In genomic region chr3:121477589-121477988, GRCh38 we compare ENCODE assay signal across 22 cellular contexts.
A peak's percentile ranks its signal among the peaks of the same experiment; 100 is the strongest.
DNase-seq lines count a peak whose midpoint lies in the region; ATAC-seq, FAIRE-seq and TF ChIP-seq lines count a peak whose summit lies in the region.
"Had no signal": no experiment of that assay in that cellular context is flagged by ENCODE, and none has a peak within 500 bp of the region (broad histone marks: within the 10 kb centered on the region; RNA-seq: fewer than 3 reads in every experiment).

No MANE protein-coding gene starts in this region.

- H4K20me1 ChIP-seq in endothelial cell of umbilical vein (replicated peaks; ENCODE audit: control insufficient read depth, extremely low read depth, insufficient read depth, low read length) = no peaks in the 10 kb centered on the region

- peaks cover 44% of the 10 kb centered on the region for H3K36me3 Mint-ChIP-seq in nephron progenitor cell (ENCODE audit: low read depth)
- peaks cover 11 to 43% of the 10 kb centered on the region in 2 donors for H3K36me3 Mint-ChIP-seq in activated T-cell treated with anti-CD3 and anti-CD28 coated beads, Interleukin-2, amount 50 U/mL, for 72 hours (ENCODE audit: insufficient read depth in 2 of 2)

- H3K9me3 Mint-ChIP-seq in nephron progenitor cell = no peaks in the 10 kb centered on the region
- no peaks in the 10 kb centered on the region for H3K9me3 Mint-ChIP-seq in activated T-cell treated with anti-CD3 and anti-CD28 coated beads, Interleukin-2, amount 50 U/mL, for 72 hours
- H3K9me3 Mint-ChIP-seq: natural killer cell treated with Interleukin-12 subunit alpha and Interleukin-12 subunit beta and Interleukin-15 and Interleukin-18, amount 100 ng/mL, for 72 hours; stimulated activated naive B cell treated with anti-CD40 and anti-IgM and Interleukin-4, amounts not matched to agents 10 μg/mL and 1 μg/mL and 100 μg/mL, for 72 hours; T-helper 2 cell treated with Interferon-gamma antibody and Interleukin-4, amounts not matched to agents 5 μg/mL and 100 μg/mL, for 36 hours had no signal

- H3K79me2 ChIP-seq in endothelial cell of umbilical vein (ENCODE audit: control insufficient read depth, insufficient read depth, low read length) = no peaks in the 10 kb centered on the region

- H3K4me3 ChIP-seq in endothelial cell of umbilical vein (replicated peaks in 1 of 3; ENCODE audit: insufficient read depth in 1 of 3, low read depth in 1 of 3, low read length in 3 of 3) = no peak overlapping the region
- H3K4me3 ChIP-seq: heart left ventricle, left ventricle myocardium inferior had no signal

- no peak overlapping the region for H3K9ac ChIP-seq in endothelial cell of umbilical vein (replicated peaks; ENCODE audit: extremely low read depth, insufficient read depth, low read length)

- no peak overlapping the region for H3K4me3 Mint-ChIP-seq in nephron progenitor cell
- no peak overlapping the region for H3K4me3 Mint-ChIP-seq in activated T-cell treated with anti-CD3 and anti-CD28 coated beads, Interleukin-2, amount 50 U/mL, for 72 hours
- H3K4me3 Mint-ChIP-seq: natural killer cell treated with Interleukin-12 subunit alpha and Interleukin-12 subunit beta and Interleukin-15 and Interleukin-18, amount 100 ng/mL, for 72 hours; stimulated activated naive B cell treated with anti-CD40 and anti-IgM and Interleukin-4, amounts not matched to agents 10 μg/mL and 1 μg/mL and 100 μg/mL, for 72 hours; T-helper 2 cell treated with Interferon-gamma antibody and Interleukin-4, amounts not matched to agents 5 μg/mL and 100 μg/mL, for 36 hours had no signal

- no peaks in the 10 kb centered on the region for H3K27me3 ChIP-seq in endothelial cell of umbilical vein (ENCODE audit: control insufficient read depth in 2 of 2, insufficient read depth in 2 of 2, low read length in 2 of 2)
- H3K27me3 ChIP-seq: heart left ventricle had no signal

- BruUV-seq in endothelial cell of umbilical vein (replicated peaks; lab: Mats Ljungman, UMichigan) = no TSS peak

- H3K4me1 Mint-ChIP-seq in nephron progenitor cell = peaks cover 10% of the 10 kb centered on the region
- H3K4me1 Mint-ChIP-seq in activated T-cell treated with anti-CD3 and anti-CD28 coated beads, Interleukin-2, amount 50 U/mL, for 72 hours (ENCODE audit: low read depth) = no peaks in the 10 kb centered on the region

- intact Hi-C loops in endothelial cell of umbilical vein (cut with micrococcal nuclease) = no loop called here

- CTCF ChIA-PET in endothelial cell of umbilical vein (lab: Charles Lee) = no interaction called here

- TF ChIP-seq POLR2A in endothelial cell of umbilical vein (IDR thresholded peaks at IDR 0.05; ENCODE audit: low read depth, low read length) = no peak

- peaks cover 0 to 16% of the 10 kb centered on the region in 2 experiments for H3K36me3 ChIP-seq in endothelial cell of umbilical vein (ENCODE audit: control insufficient read depth in 2 of 2, extremely low read depth in 1 of 2, insufficient read depth in 2 of 2, low read length in 2 of 2)
- H3K36me3 ChIP-seq: heart left ventricle, left ventricle myocardium inferior had no signal

- no peaks in the 10 kb centered on the region for H3K27me3 Mint-ChIP-seq in nephron progenitor cell (ENCODE audit: low read depth, poor library complexity)
- no peaks in the 10 kb centered on the region for H3K27me3 Mint-ChIP-seq in activated T-cell treated with anti-CD3 and anti-CD28 coated beads, Interleukin-2, amount 50 U/mL, for 72 hours (ENCODE audit: low read depth)
- H3K27me3 Mint-ChIP-seq: natural killer cell treated with Interleukin-12 subunit alpha and Interleukin-12 subunit beta and Interleukin-15 and Interleukin-18, amount 100 ng/mL, for 72 hours; stimulated activated naive B cell treated with anti-CD40 and anti-IgM and Interleukin-4, amounts not matched to agents 10 μg/mL and 1 μg/mL and 100 μg/mL, for 72 hours had no signal

- no peak overlapping the region for H3K4me2 ChIP-seq in endothelial cell of umbilical vein (ENCODE audit: insufficient read depth, low read length)

- ATAC-seq in HG02763 (IDR thresholded peaks at IDR 0.05; ENCODE audit: unreplicated experiment) (no peak), HG03097 (IDR thresholded peaks at IDR 0.05; ENCODE audit: low FRiP score, unreplicated experiment) (no peak)
- ATAC-seq in activated T-cell treated with anti-CD3 and anti-CD28 coated beads, Interleukin-2, amount 50 U/mL, for 72 hours (replicated peaks in 1 of 2) = no peak
- ATAC-seq: heart left ventricle; natural killer cell treated with Interleukin-12 subunit alpha and Interleukin-12 subunit beta and Interleukin-15 and Interleukin-18, amount 100 ng/mL, for 72 hours; right cardiac atrium; stimulated activated naive B cell treated with anti-CD40 and anti-IgM and Interleukin-4, amounts not matched to agents 10 μg/mL and 1 μg/mL and 100 μg/mL, for 72 hours had no signal

- H3K27ac Mint-ChIP-seq in nephron progenitor cell = peak overlapping the region; percentile 86
- H3K27ac Mint-ChIP-seq in activated T-cell treated with anti-CD3 and anti-CD28 coated beads, Interleukin-2, amount 50 U/mL, for 72 hours = no peak overlapping the region
- H3K27ac Mint-ChIP-seq: natural killer cell treated with Interleukin-12 subunit alpha and Interleukin-12 subunit beta and Interleukin-15 and Interleukin-18, amount 100 ng/mL, for 72 hours; stimulated activated naive B cell treated with anti-CD40 and anti-IgM and Interleukin-4, amounts not matched to agents 10 μg/mL and 1 μg/mL and 100 μg/mL, for 72 hours; T-helper 2 cell treated with Interferon-gamma antibody and Interleukin-4, amounts not matched to agents 5 μg/mL and 100 μg/mL, for 36 hours had no signal

- H3K9me3 ChIP-seq in endothelial cell of umbilical vein (replicated peaks; ENCODE audit: control insufficient read depth, insufficient read depth, low read length) = no peaks in the 10 kb centered on the region
- H3K9me3 ChIP-seq: heart left ventricle, left ventricle myocardium inferior had no signal

- H2AFZ ChIP-seq in endothelial cell of umbilical vein (ENCODE audit: low read depth, low read length) = peak overlapping the region; percentile 59

- DNase-seq in EH (ENCODE audit: low read depth) (peak; percentile 83), RCC 7860 (ENCODE audit: low spot score) (peak; percentile 28), endothelial cell of umbilical vein (ENCODE audit: low read depth, low spot score) (peak; percentile 13), nephron progenitor cell (no peak)
- no peak for DNase-seq in activated CD4-positive, alpha-beta T cell treated with anti-CD3 and anti-CD28 coated beads for 1 hour
- no peak for DNase-seq in activated T-cell treated with anti-CD3 and anti-CD28 coated beads, Interleukin-2, amount 50 U/mL, for 72 hours
- DNase-seq: activated CD4-positive, alpha-beta T cell treated with anti-CD3 and anti-CD28 coated beads, Interleukin-2, amount 50 U/mL, for 1 hour; activated T-cell treated with anti-CD3 and anti-CD28 coated beads, Interleukin-2, amount 50 U/mL, for 48 hours; anterior cingulate cortex; effector CD4-positive, alpha-beta T cell; GF-D8; GOT3; heart left ventricle; left ventricle myocardium inferior; NCI-H2081; NCI-H748 treated with DMSO at 0.1 percent for 48 hours; right cardiac atrium; stimulated activated naive B cell treated with anti-CD40 and anti-IgM and Interleukin-4, amounts not matched to agents 10 μg/mL and 1 μg/mL and 100 μg/mL, for 72 hours had no signal

- POLR2A ChIA-PET in endothelial cell of umbilical vein (lab: Charles Lee) = no interaction called here

- FAIRE-seq in RCC 7860 (lab: Jason Lieb, UNC) (no peak), endothelial cell of umbilical vein (lab: Jason Lieb, UNC) (no peak)

- H3K4me1 ChIP-seq in endothelial cell of umbilical vein (ENCODE audit: control insufficient read depth, extremely low read depth, insufficient read depth, low read length) = peaks cover 4% of the 10 kb centered on the region
- H3K4me1 ChIP-seq: heart left ventricle, left ventricle myocardium inferior had no signal

- dilution Hi-C loops in endothelial cell of umbilical vein (cut with MboI; ENCODE audit: extremely low pct_ligation_motif_present, low sequenced_read_pairs) = no loop called here

- TF ChIP-seq CTCF in endothelial cell of umbilical vein (IDR thresholded peaks at IDR 0.05; ENCODE audit: extremely low read depth in 1 of 2, insufficient read depth in 1 of 2, low read depth in 1 of 2, low read length in 2 of 2) = no peak
- TF ChIP-seq CTCF in nephron progenitor cell (IDR thresholded peaks at IDR 0.05) = no peak

- H3K9me1 ChIP-seq in endothelial cell of umbilical vein (replicated peaks; ENCODE audit: control insufficient read depth, extremely low read depth, insufficient read depth, low read length) = no peaks in the 10 kb centered on the region

- no peak overlapping the region for H3K27ac ChIP-seq in endothelial cell of umbilical vein (ENCODE audit: insufficient read depth, low read depth, low read length)
- H3K27ac ChIP-seq: heart left ventricle, left ventricle myocardium inferior had no signal

TF ChIP-seq in endothelial cell of umbilical vein, 7 proteins besides CTCF, POLR2A, EP300 and RAD21:
- TF ChIP-seq EZH2 (IDR thresholded peaks at IDR 0.05; ENCODE audit: borderline replicate concordance, low read depth, low read length, severe bottlenecking) (no peak), MYC (IDR thresholded peaks at IDR 0.05; ENCODE audit: low read depth, low read length) (no peak), JUN (IDR thresholded peaks at IDR 0.05; ENCODE audit: borderline replicate concordance, insufficient read depth, insufficient read length, low read depth) (no peak), FOS (IDR thresholded peaks at IDR 0.05; ENCODE audit: borderline replicate concordance, insufficient read depth, low read length) (no peak), POLR2AphosphoS5 (IDR thresholded peaks at IDR 0.05; ENCODE audit: insufficient read depth, low read depth, low read length) (no peak), GATA2 (IDR thresholded peaks at IDR 0.05; ENCODE audit: insufficient read depth, insufficient read length, low read depth, low read length) (no peak)
- TF ChIP-seq, protein P1, sequence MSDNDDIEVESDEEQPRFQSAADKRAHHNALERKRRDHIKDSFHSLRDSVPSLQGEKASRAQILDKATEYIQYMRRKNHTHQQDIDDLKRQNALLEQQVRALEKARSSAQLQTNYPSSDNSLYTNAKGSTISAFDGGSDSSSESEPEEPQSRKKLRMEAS (IDR thresholded peaks at IDR 0.05; ENCODE audit: insufficient read depth, insufficient read length) = no peak
TF ChIP-seq in endothelial cell of umbilical vein: peak in this region for 0.

Comparison
In these comparisons a context has a peak if more than half of its experiments do, and no peak if none do; other contexts are left out.
1. DNase-seq: peak in EH (single experiment), RCC 7860 (single experiment) and endothelial cell of umbilical vein (single experiment); none in nephron progenitor cell (single experiment), activated CD4-positive, alpha-beta T cell treated with anti-CD3 and anti-CD28 coated beads for 1 hour (single experiment) and activated T-cell treated with anti-CD3 and anti-CD28 coated beads, Interleukin-2, amount 50 U/mL, for 72 hours (0 of 2).